Comparison of ENCODE assay signal across 26 cellular contexts in the genomic region with DNA sequence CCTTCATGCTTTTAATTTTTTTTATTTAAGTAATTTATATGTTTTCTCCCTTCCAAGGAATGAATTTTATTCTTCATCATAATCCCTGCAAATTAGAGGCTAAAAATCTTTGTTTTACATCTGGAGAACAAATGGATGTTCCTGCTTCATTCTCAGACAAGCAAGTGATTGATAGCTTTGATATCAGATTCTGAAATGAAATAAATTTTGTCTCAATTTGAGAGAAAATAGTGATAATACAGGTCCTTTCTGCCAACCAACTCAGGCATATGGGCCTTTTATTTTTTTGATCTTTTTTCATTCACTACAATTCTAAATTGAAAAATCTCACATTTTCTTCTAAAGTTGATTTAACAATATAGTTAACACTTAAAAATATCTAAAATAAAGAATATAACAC.
"Had no signal": no experiment of that assay in that cellular context is flagged by ENCODE, and none has a peak within 500 bp of the region (broad histone marks: within the 10 kb centered on the region; RNA-seq: fewer than 3 reads in every experiment).

No MANE protein-coding gene starts in this region.

- H3K27ac ChIP-seq: stomach, suprapubic skin, testis, thoracic aorta, thyroid gland, tibial artery, tibial nerve, transverse colon, upper lobe of left lung, upper lobe of right lung, uterus, vagina had no signal

- ATAC-seq: stimulated activated effector memory CD8-positive, alpha-beta T cell treated with anti-CD3 and anti-CD28 coated beads, Interleukin-12 subunit alpha, Interleukin-12 subunit beta, amount 100 ng/mL, for 72 hours; stimulated activated memory B cell treated with anti-CD40 and anti-IgM and Interleukin-4, amounts not matched to agents 10 μg/mL and 1 μg/mL and 100 μg/mL, for 72 hours; stimulated activated naive B cell treated with anti-CD40 and anti-IgM and Interleukin-4, amounts not matched to agents 10 μg/mL and 1 μg/mL and 100 μg/mL, for 72 hours; stimulated activated naive CD8-positive, alpha-beta T cell treated with anti-CD3 and anti-CD28 coated beads, Interleukin-15, amount 100 ng/mL, for 72 hours; stimulated activated naive CD8-positive, alpha-beta T cell treated with anti-CD3 and anti-CD28 coated beads, Interleukin-15, Interleukin-2, amounts not matched to agents 100 U/mL and 50 U/mL, for 24 hours; upper lobe of right lung had no signal

- H3K27me3 ChIP-seq: stomach, suprapubic skin, testis, thyroid gland, tibial artery, tibial nerve, transverse colon, upper lobe of left lung, upper lobe of right lung, uterus, vagina had no signal

- H3K9me3 ChIP-seq: stomach, suprapubic skin, testis, thoracic aorta, thyroid gland, tibial artery, tibial nerve, transverse colon, upper lobe of left lung, upper lobe of right lung, uterus, vagina had no signal

- H3K4me1 ChIP-seq: suprapubic skin, thyroid gland, tibial artery, tibial nerve, transverse colon, upper lobe of left lung, upper lobe of right lung, uterus, vagina had no signal

- H3K36me3 ChIP-seq: stomach, suprapubic skin, thoracic aorta, thyroid gland, tibial artery, tibial nerve, transverse colon, upper lobe of left lung, upper lobe of right lung, uterus, vagina had no signal

- DNase-seq: stimulated activated CD4-positive, alpha-beta T cell treated with anti-CD3 and anti-CD28 coated beads, Interleukin-2, amount 100 ng/mL, for 48 hours; stimulated activated CD4-positive, alpha-beta T cell treated with anti-CD3 and anti-CD28 coated beads, Interleukin-4, amount 100 ng/mL, for 1 hour; stimulated activated CD4-positive, alpha-beta T cell treated with anti-CD3 and anti-CD28 coated beads, Interleukin-4, amount 100 ng/mL, for 24 hours; stimulated activated CD4-positive, alpha-beta T cell treated with anti-CD3 and anti-CD28 coated beads, Interleukin-4, amount 100 ng/mL, for 4 hours; stimulated activated CD8-positive, alpha-beta memory T cell treated with anti-CD3 and anti-CD28 coated beads, Interleukin-4, amount 100 ng/mL, for 48 hours; stimulated activated naive B cell treated with anti-CD40 and anti-IgM and Interleukin-4, amounts not matched to agents 10 μg/mL and 1 μg/mL and 100 μg/mL, for 72 hours; stimulated activated naive CD4-positive, alpha-beta T cell; stimulated activated naive CD4-positive, alpha-beta T cell treated with Interleukin-2 at 50 U/mL for 16 hours; stimulated activated naive CD8-positive, alpha-beta T cell treated with anti-CD3 and anti-CD28 coated beads, Interleukin-15, amount 100 ng/mL, for 72 hours; stimulated activated naive CD8-positive, alpha-beta T cell treated with anti-CD3 and anti-CD28 coated beads, Interleukin-15, Interleukin-2, amounts not matched to agents 100 U/mL and 50 U/mL, for 24 hours; stomach; substantia nigra; testis; thyroid gland; tibial artery; transverse colon; trophoblast cell; upper lobe of left lung; upper lobe of right lung; uterus had no signal

- H3K4me3 ChIP-seq: stomach, suprapubic skin, testis, thoracic aorta, thyroid gland, tibial artery, tibial nerve, transverse colon, upper lobe of left lung, upper lobe of right lung, uterus, vagina had no signal
